ENCODE assay signal across 9 cellular contexts in the genomic region with DNA sequence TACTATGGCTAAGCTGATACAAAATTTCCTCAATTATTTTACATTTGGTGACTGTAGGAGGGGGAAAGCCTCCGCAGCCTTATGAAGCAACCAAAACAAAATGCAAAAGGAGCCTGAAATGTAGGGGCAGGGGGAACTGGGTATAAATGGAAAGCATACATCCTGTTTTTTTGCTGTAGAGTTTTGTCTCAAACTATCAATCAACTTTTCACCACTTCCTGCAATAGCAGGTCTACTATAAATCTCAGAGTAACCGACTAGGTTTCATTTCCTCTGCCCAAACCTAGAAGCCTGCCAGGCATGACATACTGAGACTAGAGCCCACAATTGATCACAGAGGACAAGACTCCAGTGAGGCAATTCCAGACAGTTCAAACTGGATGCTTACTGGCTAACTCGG.
DNase-seq lines count a peak whose midpoint lies in the region; ATAC-seq and TF ChIP-seq lines count a peak whose summit lies in the region.
"Had no signal": no experiment of that assay in that cellular context is flagged by ENCODE, and none has a peak within 500 bp of the region (broad histone marks: within the 10 kb centered on the region; RNA-seq: fewer than 3 reads in every experiment).

No MANE protein-coding gene starts in this region.

- peak overlapping the region; percentile 84 for H3K27ac Mint-ChIP-seq in activated naive CD8-positive, alpha-beta T cell

- H3K27ac ChIP-seq in MM.1S (ENCODE audit: low read length) (peak overlapping the region; percentile 78; the same call in 1 of the 2 replicates), left ventricle myocardium inferior (replicated peaks) (no peak overlapping the region)
- H3K27ac ChIP-seq: parathyroid adenoma had no signal

- intact Hi-C loops in left ventricle myocardium inferior (cut with micrococcal nuclease), result no loop called here

- H3K27me3 Mint-ChIP-seq in activated naive CD8-positive, alpha-beta T cell, result no peaks in the 10 kb centered on the region

- no peaks in the 10 kb centered on the region for H3K9me3 Mint-ChIP-seq in activated naive CD8-positive, alpha-beta T cell (ENCODE audit: low read depth)

- H3K36me3 ChIP-seq in MM.1S (replicated peaks; ENCODE audit: insufficient read depth, low read length) (no peaks in the 10 kb centered on the region), left ventricle myocardium inferior (peaks cover 13% of the 10 kb centered on the region)

- peak overlapping the region; percentile 39; the same call in 1 of the 2 replicates for H2AFZ ChIP-seq in MM.1S (ENCODE audit: low read length)
- H2AFZ ChIP-seq: parathyroid adenoma had no signal

- H3K4me2 ChIP-seq in MM.1S (ENCODE audit: low read depth, low read length), result peak overlapping the region; percentile 83

- peaks cover 21% of the 10 kb centered on the region for H3K4me1 ChIP-seq in MM.1S (ENCODE audit: low read length)
- no peaks in the 10 kb centered on the region for H3K4me1 ChIP-seq in left ventricle myocardium inferior
- H3K4me1 ChIP-seq: parathyroid adenoma had no signal

- peaks cover 65% of the 10 kb centered on the region for H3K4me1 Mint-ChIP-seq in activated naive CD8-positive, alpha-beta T cell (ENCODE audit: low read depth)

- H3F3A ChIP-seq in MM.1S (ENCODE audit: insufficient read depth, low read length), result peaks cover 4% of the 10 kb centered on the region

- H3K36me3 Mint-ChIP-seq in activated naive CD8-positive, alpha-beta T cell, result peaks cover 22% of the 10 kb centered on the region

- H3K79me2 ChIP-seq in MM.1S (ENCODE audit: low read length), result no peaks in the 10 kb centered on the region
- H3K79me2 ChIP-seq: parathyroid adenoma had no signal

- H3K9me3 ChIP-seq in MM.1S (replicated peaks; ENCODE audit: insufficient read depth, low read length) (no peaks in the 10 kb centered on the region), left ventricle myocardium inferior (replicated peaks) (no peaks in the 10 kb centered on the region)

- no peaks in the 10 kb centered on the region for H3K27me3 ChIP-seq in MM.1S (replicated peaks; ENCODE audit: insufficient read depth, low read length)
- no peaks in the 10 kb centered on the region for H3K27me3 ChIP-seq in left ventricle myocardium inferior (ENCODE audit: low read depth)

- H3K4me3 Mint-ChIP-seq in activated naive CD8-positive, alpha-beta T cell, result peak overlapping the region; percentile 57

- TF ChIP-seq CTCF in MM.1S (IDR thresholded peaks at IDR 0.05; ENCODE audit: low read length), result no peak
- TF ChIP-seq CTCF in left ventricle myocardium inferior (IDR thresholded peaks at IDR 0.05; ENCODE audit: borderline replicate concordance), result no peak

- ATAC-seq in GM18499 (IDR thresholded peaks at IDR 0.05; ENCODE audit: insufficient read depth, unreplicated experiment) (peak; percentile 100), GM21737 (IDR thresholded peaks at IDR 0.05; ENCODE audit: unreplicated experiment) (peak; percentile 100)

- H3K9me2 ChIP-seq in MM.1S (replicated peaks; ENCODE audit: insufficient read depth, low read length), result no peaks in the 10 kb centered on the region

- H4K20me1 ChIP-seq in MM.1S (ENCODE audit: insufficient read depth, low read length), result no peaks in the 10 kb centered on the region

- peak overlapping the region; percentile 53 for H3K9ac ChIP-seq in MM.1S (ENCODE audit: low read length)
- H3K9ac ChIP-seq: parathyroid adenoma had no signal

- peak; percentile 92 for DNase-seq in MM.1S
- no peak for DNase-seq in NCI-H2081 (lab: John Stamatoyannopoulos, UW)
- no peak for DNase-seq in NCI-H2171 treated with DMSO at 0.1 percent for 48 hours (lab: John Stamatoyannopoulos, UW)
- DNase-seq in left ventricle myocardium inferior, result no peak
- no peak for DNase-seq in retina

- H3K4me3 ChIP-seq in MM.1S (ENCODE audit: low read length) (peak overlapping the region; percentile 45), left ventricle myocardium inferior (no peak overlapping the region)
